15 cellular contexts compared by ENCODE assay signal in genomic region chr3:153972862-153973261, GRCh38.
DNase-seq lines count a peak whose midpoint lies in the region; ATAC-seq and TF ChIP-seq lines count a peak whose summit lies in the region.
"Had no signal": no experiment of that assay in that cellular context is flagged by ENCODE, and none has a peak within 500 bp of the region (broad histone marks: within the 10 kb centered on the region; RNA-seq: fewer than 3 reads in every experiment).

No MANE protein-coding gene starts in this region.

- CTCF ChIA-PET in HEK293T (lab: Yijun Ruan, JAX) = interaction anchor here (0.6 kb wide), 1 partner anchor 930 kb away, joined by 3 read pairs; no protein-coding TSS in a partner anchor
- CTCF ChIA-PET in CD4-positive, alpha-beta memory T cell (lab: Charles Lee; ENCODE audit: partially characterized antibody) = no interaction called here

- H3K27ac ChIP-seq in CD4-positive, alpha-beta memory T cell (ENCODE audit: low read depth, low read length) = no peak overlapping the region
- H3K27ac ChIP-seq: body of pancreas, ovary had no signal

- POLR2A ChIA-PET in HEK293T (lab: Yijun Ruan, JAX) = no interaction called here
- POLR2A ChIA-PET in CD4-positive, alpha-beta memory T cell (lab: Charles Lee; ENCODE audit: partially characterized antibody) = no interaction called here

- no peaks in the 10 kb centered on the region for H3K36me3 ChIP-seq in CD4-positive, alpha-beta memory T cell (ENCODE audit: insufficient read depth, low read length)
- H3K36me3 ChIP-seq: ovary had no signal

- H3K27me3 Mint-ChIP-seq in CD4-positive, alpha-beta memory T cell = peaks cover 5% of the 10 kb centered on the region in 2 donors
- H3K27me3 Mint-ChIP-seq: activated CD4-positive, alpha-beta memory T cell treated with anti-CD3 and anti-CD28 coated beads for 36 hours had no signal

- peak; percentile 30 for ATAC-seq in GM18499 (IDR thresholded peaks at IDR 0.05; ENCODE audit: insufficient read depth, unreplicated experiment)
- peak; percentile 61 for ATAC-seq in GM19452 (IDR thresholded peaks at IDR 0.05; ENCODE audit: unreplicated experiment)
- ATAC-seq in HG02642 (IDR thresholded peaks at IDR 0.05; ENCODE audit: poor library complexity, unreplicated experiment) = peak; percentile 68
- peak; percentile 50 for ATAC-seq in HG03196 (IDR thresholded peaks at IDR 0.05; ENCODE audit: unreplicated experiment)
- ATAC-seq: body of pancreas, HepG2 had no signal

- H3K27ac Mint-ChIP-seq in CD4-positive, alpha-beta memory T cell = no peak overlapping the region
- H3K27ac Mint-ChIP-seq: activated CD4-positive, alpha-beta memory T cell treated with anti-CD3 and anti-CD28 coated beads for 36 hours had no signal

- no peak overlapping the region for H3K4me3 Mint-ChIP-seq in CD4-positive, alpha-beta memory T cell
- H3K4me3 Mint-ChIP-seq: activated CD4-positive, alpha-beta memory T cell treated with anti-CD3 and anti-CD28 coated beads for 36 hours had no signal

- no peaks in the 10 kb centered on the region for H3K27me3 ChIP-seq in CD4-positive, alpha-beta memory T cell (ENCODE audit: insufficient read depth, low read length)
- H3K27me3 ChIP-seq: body of pancreas, ovary had no signal

- no peak overlapping the region for H3K4me3 ChIP-seq in CD4-positive, alpha-beta memory T cell (ENCODE audit: low read length in 2 of 2)
- H3K4me3 ChIP-seq: body of pancreas, ovary had no signal

- no peaks in the 10 kb centered on the region for H3K4me1 ChIP-seq in CD4-positive, alpha-beta memory T cell (ENCODE audit: insufficient read depth, low read length)
- H3K4me1 ChIP-seq: body of pancreas had no signal

- no peak for DNase-seq in stimulated activated CD4-positive, alpha-beta T cell treated with anti-CD3 and anti-CD28 coated beads, Interleukin-15, amount 100 ng/mL, for 24 hours
- DNase-seq in HEK293T (ENCODE audit: extremely low spot score) (no peak), GM20000 (ENCODE audit: low spot score) (no peak)
- no peak for DNase-seq in CD4-positive, alpha-beta memory T cell
- DNase-seq: activated CD4-positive, alpha-beta memory T cell treated with anti-CD3 and anti-CD28 coated beads for 36 hours; body of pancreas; effector CD4-positive, alpha-beta T cell; NCI-H1092 treated with DMSO at 0.1 percent for 48 hours; NCI-H526 treated with DMSO at 0.1 percent for 48 hours; ovary had no signal

- no peak for TF ChIP-seq CTCF in GM20000 (IDR thresholded peaks at IDR 0.05; ENCODE audit: extremely low read depth, missing control alignments)

- H3K4me1 Mint-ChIP-seq in CD4-positive, alpha-beta memory T cell = no peaks in the 10 kb centered on the region

- no peaks in the 10 kb centered on the region for H3K9me3 ChIP-seq in CD4-positive, alpha-beta memory T cell (ENCODE audit: control insufficient read depth in 1 of 2, low read length in 2 of 2)
- H3K9me3 ChIP-seq: body of pancreas, ovary had no signal

- intact Hi-C loops in CD4-positive, alpha-beta memory T cell (cut with micrococcal nuclease) = no loop called here

- no peaks in the 10 kb centered on the region for H3K36me3 Mint-ChIP-seq in CD4-positive, alpha-beta memory T cell
- H3K36me3 Mint-ChIP-seq: activated CD4-positive, alpha-beta memory T cell treated with anti-CD3 and anti-CD28 coated beads for 36 hours had no signal

- no peaks in the 10 kb centered on the region for H3K9me3 Mint-ChIP-seq in CD4-positive, alpha-beta memory T cell
- H3K9me3 Mint-ChIP-seq: activated CD4-positive, alpha-beta memory T cell treated with anti-CD3 and anti-CD28 coated beads for 36 hours had no signal

TF ChIP-seq in HEK293T, 16 proteins besides CTCF, POLR2A, EP300 and RAD21:
- TF ChIP-seq NFRKB (IDR thresholded peaks at IDR 0.05) = no peak
- no peak for TF ChIP-seq LEF1 (IDR thresholded peaks at IDR 0.05; ENCODE audit: borderline replicate concordance)
